Comparison of ENCODE assay signal across 17 cellular contexts in the genomic region with DNA sequence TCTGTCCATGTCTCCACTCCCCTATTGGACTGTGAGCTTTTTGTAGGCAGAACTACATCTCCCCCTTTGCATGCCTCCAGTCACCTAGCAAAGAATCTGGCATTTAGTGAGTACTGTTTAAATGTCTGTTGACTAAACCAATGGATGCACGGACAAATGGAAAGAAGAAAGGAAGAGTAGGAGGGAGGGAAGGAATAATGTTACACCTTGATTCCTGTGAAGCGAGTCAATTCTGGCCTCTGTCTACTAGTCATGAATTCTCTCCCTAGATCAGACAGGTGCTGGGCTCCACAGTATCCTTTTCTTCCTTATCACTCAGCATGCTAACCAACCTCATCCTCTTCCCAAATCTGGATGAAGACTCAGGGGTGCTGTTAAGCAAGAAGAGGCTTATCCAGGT. TPM values are rescaled to one million over a fixed set of nuclear protein-coding genes. Genes with fewer than 3 reads are reported as not detected.
A peak's percentile ranks its signal among the peaks of the same experiment; 100 is the strongest.
DNase-seq lines count a peak whose midpoint lies in the region; ATAC-seq, FAIRE-seq and TF ChIP-seq lines count a peak whose summit lies in the region.
"Had no signal": no experiment of that assay in that cellular context is flagged by ENCODE, and none has a peak within 500 bp of the region (broad histone marks: within the 10 kb centered on the region; RNA-seq: fewer than 3 reads in every experiment).

No MANE protein-coding gene starts in this region.

- H3K4me1 ChIP-seq in A549 (peaks cover 28% of the 10 kb centered on the region), Loucy (ENCODE audit: insufficient read depth, low read length, poor library complexity, severe bottlenecking) (peaks cover 18% of the 10 kb centered on the region), endodermal cell (ENCODE audit: control insufficient read depth, insufficient read depth, low read length) (peaks cover 7% of the 10 kb centered on the region), mesendoderm (ENCODE audit: control insufficient read depth, low read depth, low read length) (peaks cover 19% of the 10 kb centered on the region), MM.1S (ENCODE audit: low read length) (no peaks in the 10 kb centered on the region)

- POLR2A ChIA-PET in A549 (lab: Yijun Ruan, JAX) = no interaction called here

- no peaks in the 10 kb centered on the region for H3K79me1 ChIP-seq in mesendoderm (ENCODE audit: low read length)

- no peaks in the 10 kb centered on the region for H3K36me3 ChIP-seq in Loucy (ENCODE audit: insufficient read depth, low read length)
- H3K36me3 ChIP-seq in endodermal cell (ENCODE audit: control insufficient read depth, insufficient read depth, low read length) = no peaks in the 10 kb centered on the region
- H3K36me3 ChIP-seq in mesendoderm (ENCODE audit: control insufficient read depth, insufficient read depth, low read length) = no peaks in the 10 kb centered on the region
- no peaks in the 10 kb centered on the region for H3K36me3 ChIP-seq in MM.1S (replicated peaks; ENCODE audit: insufficient read depth, low read length)

- peak overlapping the region; percentile 30 for H4K5ac ChIP-seq in mesendoderm (ENCODE audit: low read length)

- H3K9ac ChIP-seq in Loucy (ENCODE audit: low read depth, low read length, poor library complexity, severe bottlenecking) = no peak overlapping the region
- no peak overlapping the region for H3K9ac ChIP-seq in endodermal cell (ENCODE audit: extremely low read depth, low read length, poor library complexity, severe bottlenecking)
- peak overlapping the region; percentile 21 for H3K9ac ChIP-seq in mesendoderm (ENCODE audit: low read length)
- no peak overlapping the region for H3K9ac ChIP-seq in MM.1S (ENCODE audit: low read length)
- H3K9ac ChIP-seq: GM23248 had no signal

- no peak for TF ChIP-seq EP300 in A549 (IDR thresholded peaks at IDR 0.05)

- TF ChIP-seq POLR2A in A549 (IDR thresholded peaks at IDR 0.05; ENCODE audit: low read length) = no peak

- no peak overlapping the region for H2BK120ac ChIP-seq in mesendoderm (ENCODE audit: low read depth, low read length)

- H3K27ac Mint-ChIP-seq in endodermal cell = peak overlapping the region; percentile 45

- H3K9me3 Mint-ChIP-seq in endodermal cell = no peaks in the 10 kb centered on the region

- H3K27me3 ChIP-seq in Loucy (ENCODE audit: insufficient read depth, low read length, poor library complexity, severe bottlenecking) = no peaks in the 10 kb centered on the region
- H3K27me3 ChIP-seq in endodermal cell (ENCODE audit: control insufficient read depth, insufficient read depth, low read length, poor library complexity, severe bottlenecking) = no peaks in the 10 kb centered on the region
- H3K27me3 ChIP-seq in mesendoderm (ENCODE audit: insufficient read depth, low read length, poor library complexity) = no peaks in the 10 kb centered on the region
- no peaks in the 10 kb centered on the region for H3K27me3 ChIP-seq in MM.1S (replicated peaks; ENCODE audit: insufficient read depth, low read length)

- 62% methylated on average over 2 of the region's 2 CpGs for WGBS in A549 (ENCODE audit: missing lambda C conversion rate)
- 90% methylated on average over 2 of the region's 2 CpGs; no CpG with 5 or more reads in 1 of the 2 experiments for WGBS in endodermal cell (ENCODE audit: insufficient coverage in 1 of 2, insufficient read length in 1 of 2), 2 experiments
- no CpG with 5 or more reads among the region's 2 CpGs for WGBS in mesendoderm (ENCODE audit: extremely low coverage, insufficient coverage, low lambda C conversion rate)

- H2AFZ ChIP-seq in Loucy (ENCODE audit: low read length) = 0 out of 2 replicates have a peak overlapping the region, but pooled peaks have one; percentile 49
- no peak overlapping the region for H2AFZ ChIP-seq in MM.1S (ENCODE audit: low read length)
- H2AFZ ChIP-seq: GM23248 had no signal

- peak overlapping the region; percentile 90 for H3K4ac ChIP-seq in mesendoderm (ENCODE audit: low read depth, low read length)

- H3K27me3 Mint-ChIP-seq in endodermal cell (ENCODE audit: insufficient read depth) = peaks cover 3% of the 10 kb centered on the region

- H3K4me2 ChIP-seq in A549 (no peak overlapping the region), Loucy (ENCODE audit: low read depth, low read length, poor library complexity, severe bottlenecking) (no peak overlapping the region), mesendoderm (ENCODE audit: low read length) (no peak overlapping the region), MM.1S (ENCODE audit: low read depth, low read length) (no peak overlapping the region)

- TF ChIP-seq CTCF in A549 (IDR thresholded peaks at IDR 0.05) (no peak), Loucy (conservative IDR thresholded peaks at IDR 0.05; ENCODE audit: low read length) (no peak), endodermal cell (conservative IDR thresholded peaks at IDR 0.05) (no peak), MM.1S (IDR thresholded peaks at IDR 0.05; ENCODE audit: low read length) (no peak)

- CTCF ChIA-PET in A549 (lab: Yijun Ruan, JAX) = interaction anchor here (1.0 to 2.2 kb wide), 4 partner anchors 10 to 31 kb away, joined by 3 to 7 read pairs (median 4); no protein-coding TSS in a partner anchor

- TF ChIP-seq RAD21 in A549 (conservative IDR thresholded peaks at IDR 0.05 in 1 of 2, IDR thresholded peaks at IDR 0.05 in 1 of 2) = no peak

- H3K9me2 ChIP-seq in Loucy (replicated peaks; ENCODE audit: low read depth, low read length) (no peaks in the 10 kb centered on the region), MM.1S (replicated peaks; ENCODE audit: insufficient read depth, low read length) (no peaks in the 10 kb centered on the region)

- H4K8ac ChIP-seq in mesendoderm (ENCODE audit: low read depth, low read length) = no peak overlapping the region

- peaks cover 32% of the 10 kb centered on the region for H3K4me1 Mint-ChIP-seq in endodermal cell

- no peaks in the 10 kb centered on the region for H3K79me2 ChIP-seq in Loucy (ENCODE audit: insufficient read depth, low read length)
- no peaks in the 10 kb centered on the region for H3K79me2 ChIP-seq in mesendoderm (ENCODE audit: control insufficient read depth, insufficient read depth, low read length)
- H3K79me2 ChIP-seq in MM.1S (ENCODE audit: low read length) = no peaks in the 10 kb centered on the region

- DNase-seq in A549 (ENCODE audit: low read depth in 1 of 2, low spot score in 1 of 2) = no peak
- no peak for DNase-seq in endodermal cell
- DNase-seq in mesendoderm = no peak
- no peak for DNase-seq in NCI-H446 (lab: John Stamatoyannopoulos, UW)
- DNase-seq in MM.1S = no peak
- DNase-seq: NCI-H1092 treated with DMSO at 0.1 percent for 48 hours, NCI-H1694 treated with DMSO at 0.1 percent for 48 hours, NCI-H774, Right ventricle myocardium superior had no signal

- H3K4me3 Mint-ChIP-seq in endodermal cell = no peak overlapping the region

- H3F3A ChIP-seq in Loucy (ENCODE audit: low read depth) (no peaks in the 10 kb centered on the region), MM.1S (ENCODE audit: insufficient read depth, low read length) (no peaks in the 10 kb centered on the region)

- H3K9me3 ChIP-seq in A549 (no peaks in the 10 kb centered on the region), Loucy (ENCODE audit: insufficient read depth, low read depth, low read length) (no peaks in the 10 kb centered on the region), endodermal cell (ENCODE audit: control insufficient read depth, low read length) (no peaks in the 10 kb centered on the region), MM.1S (replicated peaks; ENCODE audit: insufficient read depth, low read length) (no peaks in the 10 kb centered on the region)

- peak overlapping the region; percentile 69 for H3K56ac ChIP-seq in mesendoderm (ENCODE audit: low read length)

- peak overlapping the region; percentile 53 for H2AK5ac ChIP-seq in mesendoderm (ENCODE audit: low read length)

- peak; percentile 18 for FAIRE-seq in A549 (lab: Jason Lieb, UNC)
- FAIRE-seq: A204.1, GM18507, GM19239 had no signal

- ATAC-seq in A549 (no peak), GM19023 (IDR thresholded peaks at IDR 0.05; ENCODE audit: unreplicated experiment) (no peak), HG03139 (IDR thresholded peaks at IDR 0.05; ENCODE audit: unreplicated experiment) (no peak)

- H3K27ac ChIP-seq in A549 (no peak overlapping the region; a peak in 1 of 6 replicates), endodermal cell (ENCODE audit: low read depth, low read length) (no peak overlapping the region), mesendoderm (ENCODE audit: low read depth, low read length) (peak overlapping the region; percentile 13), MM.1S (ENCODE audit: low read length) (no peak overlapping the region)
- H3K27ac ChIP-seq: C4-2B, GM23248 had no signal

- no peak overlapping the region for H3K23ac ChIP-seq in mesendoderm (ENCODE audit: low read length)

- H4K20me1 ChIP-seq in Loucy (ENCODE audit: insufficient read depth, low read length, poor library complexity, severe bottlenecking) (no peaks in the 10 kb centered on the region), MM.1S (ENCODE audit: insufficient read depth, low read length) (no peaks in the 10 kb centered on the region)

- no peak overlapping the region for H2BK15ac ChIP-seq in mesendoderm (replicated peaks; ENCODE audit: low read depth)

- H3K36me3 Mint-ChIP-seq in endodermal cell (ENCODE audit: low read depth) = no peaks in the 10 kb centered on the region

- no peak overlapping the region for H3K4me3 ChIP-seq in A549
- H3K4me3 ChIP-seq in Loucy (ENCODE audit: low read length, poor library complexity, severe bottlenecking) = no peak overlapping the region
- no peak overlapping the region for H3K4me3 ChIP-seq in endodermal cell (ENCODE audit: low read length)
- no peak overlapping the region for H3K4me3 ChIP-seq in mesendoderm (ENCODE audit: low read length)
- no peak overlapping the region for H3K4me3 ChIP-seq in MM.1S (ENCODE audit: low read length)
- H3K4me3 ChIP-seq: GM23248 had no signal

- no peak overlapping the region for H3K18ac ChIP-seq in mesendoderm (ENCODE audit: low read length)

- H2BK5ac ChIP-seq in mesendoderm (ENCODE audit: low read length) = peak overlapping the region; percentile 96

TF ChIP-seq in A549, 52 proteins besides CTCF, POLR2A, EP300 and RAD21 (continues in another document):
- TF ChIP-seq HOXB5 (CRISPR knock-in tag; IDR thresholded peaks at IDR 0.05) (no peak), KDM1A (IDR thresholded peaks at IDR 0.05; ENCODE audit: low read depth) (no peak), JUNB (IDR thresholded peaks at IDR 0.05) (no peak), HEYL (CRISPR knock-in tag; IDR thresholded peaks at IDR 0.05) (no peak), CBX2 (IDR thresholded peaks at IDR 0.05; ENCODE audit: borderline replicate concordance, low read depth) (no peak)

RNA-seq across cellular contexts. Expression of gene GALNT18, which starts 33.6 kb away (rescaled TPM):
- 6.7 TPM in 2 replicates for polyA plus RNA-seq in A549 (2011; rRNA removed)
- polyA plus RNA-seq in A549 (2012; cell fraction: cytosol; rRNA removed) = 19.0 and 21.8 TPM in 2 replicates
- 25.0 and 26.9 TPM in 2 replicates for polyA plus RNA-seq in A549 (2012; cell fraction: nucleus; rRNA removed)
- 15.9 to 20.8 TPM (median 16.1 TPM) in 3 replicates for polyA plus RNA-seq in A549 (2017; fragmentation: RNase III; extraction: RNeasy Plus Mini Kit Qiagen cat#74134 plus additional on column Dnase treatment)
- 7.8 and 10.3 TPM in 2 replicates for polyA minus RNA-seq in A549 (2011; rRNA and poly(A)+ RNA removed)
- total RNA-seq in endodermal cell = 1 to 10 TPM; 5.1 to 9.9 TPM
- polyA plus RNA-seq in endodermal cell (2013, experiment 1 of 2) = 5.9 TPM
- polyA plus RNA-seq in endodermal cell (2013, experiment 2 of 2) = 6.6 TPM
- polyA plus RNA-seq in mesendoderm (2013, experiment 1 of 2) = 1.2 TPM
- polyA plus RNA-seq in mesendoderm (2013, experiment 2 of 2) = 1.1 TPM
